In genomic region chr2:47039913-47040562, GRCh38 we compare ENCODE assay signal across 13 cellular contexts.
A peak's percentile ranks its signal among the peaks of the same experiment; 100 is the strongest.
DNase-seq lines count a peak whose midpoint lies in the region; ATAC-seq and TF ChIP-seq lines count a peak whose summit lies in the region.
"Had no signal": no experiment of that assay in that cellular context is flagged by ENCODE, and none has a peak within 500 bp of the region (broad histone marks: within the 10 kb centered on the region; RNA-seq: fewer than 3 reads in every experiment).

No MANE protein-coding gene starts in this region.

- H3K9me3 Mint-ChIP-seq in activated naive CD8-positive, alpha-beta T cell treated with anti-CD3 and anti-CD28 coated beads, Interleukin-2, amount 10 ng/mL, durations not matched to agents 7 days and 5 days = no peaks in the 10 kb centered on the region
- no peaks in the 10 kb centered on the region for H3K9me3 Mint-ChIP-seq in activated T-helper 2 cell treated with anti-CD3 and anti-CD28 coated beads, Interferon-gamma antibody, Interleukin-2, Interleukin-4, amounts not matched to agents 10 μg/mL and 5 μg/mL and 100 μg/mL, durations not matched to agents 14 hours and 24 hours and 36 hours
- H3K9me3 Mint-ChIP-seq: effector memory CD8-positive, alpha-beta T cell; stimulated activated memory B cell treated with anti-CD40 and anti-IgM and Interleukin-4, amounts not matched to agents 10 μg/mL and 1 μg/mL and 100 μg/mL, for 72 hours had no signal

- H3K27me3 ChIP-seq in GM23248 (replicated peaks; ENCODE audit: insufficient read depth) = no peaks in the 10 kb centered on the region
- H3K27me3 ChIP-seq in foreskin keratinocyte = no peaks in the 10 kb centered on the region
- H3K27me3 ChIP-seq: pancreas had no signal

- peaks cover 52% of the 10 kb centered on the region for H3F3A ChIP-seq in GM23248 (ENCODE audit: insufficient read depth)

- 0 out of 2 replicates have a peak, but pooled peaks cover 7% of the 10 kb centered on the region for H3K79me2 ChIP-seq in GM23248 (ENCODE audit: insufficient read depth)

- H2AFZ ChIP-seq in GM23248 = no peak overlapping the region

- ATAC-seq in activated naive CD8-positive, alpha-beta T cell treated with anti-CD3 and anti-CD28 coated beads, Interleukin-2, amount 10 ng/mL, durations not matched to agents 7 days and 5 days (ENCODE audit: low read depth) = no peak
- ATAC-seq in left colon (no peak), foreskin keratinocyte (no peak)
- ATAC-seq: effector memory CD8-positive, alpha-beta T cell had no signal

- intact Hi-C loops in left colon (cut with DNase I, micrococcal nuclease) = no loop called here
- intact Hi-C loops in activated T-helper 2 cell treated with anti-CD3 and anti-CD28 coated beads, Interferon-gamma antibody, Interleukin-2, Interleukin-4, amounts not matched to agents 10 μg/mL and 5 μg/mL and 100 μg/mL, durations not matched to agents 14 hours and 24 hours and 36 hours (cut with micrococcal nuclease) = no loop called here

- no peak overlapping the region for H3K4me2 ChIP-seq in GM23248 (ENCODE audit: unreplicated experiment)

- H4K20me1 ChIP-seq in GM23248 (ENCODE audit: insufficient read depth) = no peaks in the 10 kb centered on the region

- POLR2A ChIA-PET in activated naive CD8-positive, alpha-beta T cell treated with anti-CD3 and anti-CD28 coated beads, Interleukin-2, amount 10 ng/mL, durations not matched to agents 7 days and 5 days (lab: Charles Lee) = interaction anchor here (1.2 kb wide), 1 partner anchor 31 kb away, joined by 3 read pairs; no protein-coding TSS in a partner anchor

- in situ Hi-C loops in GM23248 (cut with MboI) = no loop called here

- H3K9me3 ChIP-seq in GM23248 (ENCODE audit: low read depth) = no peaks in the 10 kb centered on the region
- H3K9me3 ChIP-seq: pancreas had no signal

- H3K27me3 Mint-ChIP-seq in activated naive CD8-positive, alpha-beta T cell treated with anti-CD3 and anti-CD28 coated beads, Interleukin-2, amount 10 ng/mL, durations not matched to agents 7 days and 5 days = no peaks in the 10 kb centered on the region
- H3K27me3 Mint-ChIP-seq in activated T-helper 2 cell treated with anti-CD3 and anti-CD28 coated beads, Interferon-gamma antibody, Interleukin-2, Interleukin-4, amounts not matched to agents 10 μg/mL and 5 μg/mL and 100 μg/mL, durations not matched to agents 14 hours and 24 hours and 36 hours (ENCODE audit: low read depth) = no peaks in the 10 kb centered on the region
- H3K27me3 Mint-ChIP-seq: effector memory CD8-positive, alpha-beta T cell; stimulated activated memory B cell treated with anti-CD40 and anti-IgM and Interleukin-4, amounts not matched to agents 10 μg/mL and 1 μg/mL and 100 μg/mL, for 72 hours had no signal

- H3K27ac Mint-ChIP-seq in activated naive CD8-positive, alpha-beta T cell treated with anti-CD3 and anti-CD28 coated beads, Interleukin-2, amount 10 ng/mL, durations not matched to agents 7 days and 5 days = peak overlapping the region; percentile 82
- no peak overlapping the region for H3K27ac Mint-ChIP-seq in activated T-helper 2 cell treated with anti-CD3 and anti-CD28 coated beads, Interferon-gamma antibody, Interleukin-2, Interleukin-4, amounts not matched to agents 10 μg/mL and 5 μg/mL and 100 μg/mL, durations not matched to agents 14 hours and 24 hours and 36 hours

- no peaks in the 10 kb centered on the region for H3K9me2 ChIP-seq in GM23248 (ENCODE audit: insufficient read depth)

- DNase-seq in GM23248 (no peak), left colon (peak; percentile 26 to 47), foreskin keratinocyte (no peak), ureter (ENCODE audit: low spot score) (no peak)
- no peak for DNase-seq in activated naive CD8-positive, alpha-beta T cell treated with anti-CD3 and anti-CD28 coated beads, Interleukin-2, amount 10 ng/mL, durations not matched to agents 7 days and 5 days
- DNase-seq in activated T-helper 2 cell treated with anti-CD3 and anti-CD28 coated beads, Interferon-gamma antibody, Interleukin-2, Interleukin-4, amounts not matched to agents 10 μg/mL and 5 μg/mL and 100 μg/mL, durations not matched to agents 14 hours and 24 hours and 36 hours (ENCODE audit: low spot score) = no peak
- DNase-seq: effector memory CD8-positive, alpha-beta T cell; NCI-H1105 treated with DMSO at 0.1 percent for 48 hours; NCI-H446 treated with DMSO at 0.1 percent for 48 hours had no signal

- peak overlapping the region; percentile 93; the same call in 1 of the 2 replicates for H3K27ac ChIP-seq in GM23248
- H3K27ac ChIP-seq in skin epidermis = peak overlapping the region in 11 of 21 experiments; percentile 1 to 76 (median 37)
- H3K27ac ChIP-seq in foreskin keratinocyte = no peak overlapping the region
- H3K27ac ChIP-seq: pancreas had no signal

- H3K4me3 Mint-ChIP-seq in activated naive CD8-positive, alpha-beta T cell treated with anti-CD3 and anti-CD28 coated beads, Interleukin-2, amount 10 ng/mL, durations not matched to agents 7 days and 5 days = no peak overlapping the region
- H3K4me3 Mint-ChIP-seq in activated T-helper 2 cell treated with anti-CD3 and anti-CD28 coated beads, Interferon-gamma antibody, Interleukin-2, Interleukin-4, amounts not matched to agents 10 μg/mL and 5 μg/mL and 100 μg/mL, durations not matched to agents 14 hours and 24 hours and 36 hours (ENCODE audit: low read depth) = no peak overlapping the region
- H3K4me3 Mint-ChIP-seq: effector memory CD8-positive, alpha-beta T cell; stimulated activated memory B cell treated with anti-CD40 and anti-IgM and Interleukin-4, amounts not matched to agents 10 μg/mL and 1 μg/mL and 100 μg/mL, for 72 hours had no signal

- H3K4me1 ChIP-seq in GM23248 (ENCODE audit: insufficient read depth) = peaks cover 39% of the 10 kb centered on the region
- peaks cover 14% of the 10 kb centered on the region for H3K4me1 ChIP-seq in foreskin keratinocyte

- TF ChIP-seq CTCF in foreskin keratinocyte (conservative IDR thresholded peaks at IDR 0.05) = no peak

- peaks cover 12% of the 10 kb centered on the region for H3K36me3 Mint-ChIP-seq in activated naive CD8-positive, alpha-beta T cell treated with anti-CD3 and anti-CD28 coated beads, Interleukin-2, amount 10 ng/mL, durations not matched to agents 7 days and 5 days
- peaks cover 52% of the 10 kb centered on the region for H3K36me3 Mint-ChIP-seq in activated T-helper 2 cell treated with anti-CD3 and anti-CD28 coated beads, Interferon-gamma antibody, Interleukin-2, Interleukin-4, amounts not matched to agents 10 μg/mL and 5 μg/mL and 100 μg/mL, durations not matched to agents 14 hours and 24 hours and 36 hours (ENCODE audit: low read depth)

- peaks cover 23% of the 10 kb centered on the region for H3K4me1 Mint-ChIP-seq in activated naive CD8-positive, alpha-beta T cell treated with anti-CD3 and anti-CD28 coated beads, Interleukin-2, amount 10 ng/mL, durations not matched to agents 7 days and 5 days
- H3K4me1 Mint-ChIP-seq in activated T-helper 2 cell treated with anti-CD3 and anti-CD28 coated beads, Interferon-gamma antibody, Interleukin-2, Interleukin-4, amounts not matched to agents 10 μg/mL and 5 μg/mL and 100 μg/mL, durations not matched to agents 14 hours and 24 hours and 36 hours (ENCODE audit: low read depth) = peaks cover 12% of the 10 kb centered on the region

- no peak overlapping the region for H3K9ac ChIP-seq in GM23248

- 91 to 92% methylated on average over 16 to 17 of the region's 17 CpGs for WGBS in GM23248 (ENCODE audit: low coverage in 1 of 2, low lambda C conversion rate in 2 of 2, missing lambda C conversion rate in 2 of 2), 2 experiments

- H3K36me3 ChIP-seq in GM23248 (ENCODE audit: low read depth) = peaks cover 18% of the 10 kb centered on the region; the same call in 1 of the 2 replicates
- H3K36me3 ChIP-seq: pancreas had no signal

- H3K4me3 ChIP-seq in GM23248 (no peak overlapping the region), skin epidermis (no peak overlapping the region)
- H3K4me3 ChIP-seq: lung, pancreas had no signal

Comparison
In these comparisons a context has a peak if more than half of its experiments do, and no peak if none do; other contexts are left out.
1. DNase-seq: peak in left colon (2 of 2); none in GM23248 (single experiment), activated naive CD8-positive, alpha-beta T cell treated with anti-CD3 and anti-CD28 coated beads, Interleukin-2, amount 10 ng/mL, durations not matched to agents 7 days and 5 days (single experiment), activated T-helper 2 cell treated with anti-CD3 and anti-CD28 coated beads, Interferon-gamma antibody, Interleukin-2, Interleukin-4, amounts not matched to agents 10 μg/mL and 5 μg/mL and 100 μg/mL, durations not matched to agents 14 hours and 24 hours and 36 hours (single experiment), foreskin keratinocyte (0 of 2) and ureter (single experiment).